ENCODE assay signal across 14 cellular contexts in the genomic region with DNA sequence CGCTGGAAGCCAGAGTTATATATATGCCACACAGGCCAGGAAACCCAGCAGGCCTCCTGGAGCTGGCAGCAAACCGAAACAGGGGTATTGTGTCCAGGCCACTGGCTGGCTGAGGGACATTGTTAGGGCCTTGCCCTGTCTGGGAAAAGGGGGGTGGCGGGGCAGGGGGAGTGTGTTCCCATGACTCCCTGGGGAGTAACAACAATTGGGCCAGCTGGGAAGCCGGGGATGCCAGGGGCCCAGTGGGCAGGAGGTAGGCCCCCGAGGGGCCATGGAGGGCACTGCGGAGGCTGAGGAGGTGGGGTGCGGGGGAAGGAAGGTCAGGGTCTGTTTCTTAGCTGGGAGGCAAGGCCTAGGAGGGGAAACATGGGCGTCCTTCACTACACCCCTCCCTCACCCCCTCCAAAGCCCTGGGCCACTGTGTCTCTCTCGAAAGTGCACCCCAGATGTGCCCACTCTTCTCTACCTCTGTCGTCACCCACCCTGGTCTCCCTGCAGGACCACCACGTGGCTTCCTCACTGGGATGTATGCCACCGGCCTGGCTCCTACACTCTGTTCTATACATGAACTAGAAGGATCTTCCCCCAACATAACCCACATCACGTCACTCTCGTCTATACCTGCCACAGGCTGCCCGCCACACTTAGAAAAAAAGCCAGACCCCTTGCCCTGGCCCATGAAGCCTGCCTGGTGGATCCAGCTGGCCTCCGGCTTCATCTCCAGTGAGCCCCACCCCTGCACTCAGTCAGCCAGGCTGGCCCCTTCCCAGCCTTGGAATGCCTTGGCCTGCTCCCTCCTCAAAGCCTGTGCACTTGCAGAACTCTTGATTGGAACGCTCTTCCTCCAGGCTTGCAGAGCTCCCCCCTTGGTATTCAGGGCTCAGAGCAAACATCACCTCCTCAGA. TPM values are rescaled to one million over a fixed set of nuclear protein-coding genes. Genes with fewer than 3 reads are reported as not detected.
DNase-seq lines count a peak whose midpoint lies in the region; ATAC-seq and TF ChIP-seq lines count a peak whose summit lies in the region.
"Had no signal": no experiment of that assay in that cellular context is flagged by ENCODE, and none has a peak within 500 bp of the region (broad histone marks: within the 10 kb centered on the region; RNA-seq: fewer than 3 reads in every experiment).

No MANE protein-coding gene starts in this region.

- no peak overlapping the region for H3K4ac ChIP-seq in mesenchymal stem cell (ENCODE audit: low read depth in 1 of 2, low read length in 2 of 2)

- H3K18ac ChIP-seq in mesenchymal stem cell (ENCODE audit: low read depth in 1 of 2, low read length in 2 of 2) = no peak overlapping the region

- peak; percentile 89 for DNase-seq in Ammon's horn (ENCODE audit: low spot score)
- no peak for DNase-seq in OCI-LY7 (ENCODE audit: low spot score)
- DNase-seq in heart left ventricle = peak in 2 of 5 donors; percentile 43 to 72
- DNase-seq in omental fat pad (ENCODE audit: low spot score) = no peak
- DNase-seq in mesenchymal stem cell = no peak
- no peak for DNase-seq in NCI-H82 treated with DMSO at 0.1 percent for 48 hours (lab: John Stamatoyannopoulos, UW; ENCODE audit: unreplicated experiment)
- DNase-seq in erythroblast (lab: John Stamatoyannopoulos, UW) = no peak
- DNase-seq in GOT3 (lab: John Stamatoyannopoulos, UW) = no peak
- DNase-seq: CD4-positive, alpha-beta T cell; KG1; NCI-H748 treated with DMSO at 0.1 percent for 48 hours; T1000 had no signal

- H3K23ac ChIP-seq in mesenchymal stem cell (ENCODE audit: low read length in 2 of 2) = no peak overlapping the region

- intact Hi-C loops in OCI-LY7 (cut with micrococcal nuclease; ENCODE audit: unreplicated experiment) (no loop called here), heart left ventricle (cut with DNase I) (loop anchor here in 1 of 10 donors (5.0 kb wide), 1 partner anchor 33 kb away; no protein-coding TSS in a partner anchor)

- H3K36me3 ChIP-seq in OCI-LY7 (ENCODE audit: insufficient read depth, low read length) (no peaks in the 10 kb centered on the region), heart left ventricle (no peaks in the 10 kb centered on the region), mesenchymal stem cell (ENCODE audit: control insufficient read depth in 1 of 2, insufficient read depth in 2 of 2, low read depth in 1 of 2, low read length in 2 of 2) (no peaks in the 10 kb centered on the region)
- H3K36me3 ChIP-seq: cardiac muscle cell had no signal

- no peaks in the 10 kb centered on the region for H3K79me2 ChIP-seq in OCI-LY7 (ENCODE audit: insufficient read depth, low read depth, low read length)

- H3K27me3 ChIP-seq in heart left ventricle (no peaks in the 10 kb centered on the region), mesenchymal stem cell (ENCODE audit: control insufficient read depth in 1 of 2, insufficient read depth in 1 of 2, low read length in 2 of 2) (no peaks in the 10 kb centered on the region)
- H3K27me3 ChIP-seq: cardiac muscle cell had no signal

- no peak overlapping the region for H2AK5ac ChIP-seq in mesenchymal stem cell (ENCODE audit: low read length, severe bottlenecking)

- BruUV-seq in OCI-LY7 (replicated peaks; lab: Mats Ljungman, UMichigan) = no TSS peak

- ATAC-seq in heart left ventricle (peak; percentile 31 to 71 (median 62)), omental fat pad (ENCODE audit: low FRiP score) (peak; percentile 38)

- TF ChIP-seq CTCF in OCI-LY7 (conservative IDR thresholded peaks at IDR 0.05; ENCODE audit: low read length) (no peak), heart left ventricle (IDR thresholded peaks at IDR 0.05) (no peak), omental fat pad (IDR thresholded peaks at IDR 0.05) (no peak)

- no peak overlapping the region for H4K8ac ChIP-seq in mesenchymal stem cell (ENCODE audit: low read length)

- no peak overlapping the region for H3K9ac ChIP-seq in mesenchymal stem cell (ENCODE audit: low read length)

- no peaks in the 10 kb centered on the region for H3K9me2 ChIP-seq in OCI-LY7 (ENCODE audit: insufficient read depth, low read length)

- H3K9me3 ChIP-seq in OCI-LY7 (ENCODE audit: low read length) (no peaks in the 10 kb centered on the region), heart left ventricle (no peaks in the 10 kb centered on the region), mesenchymal stem cell (ENCODE audit: control insufficient read depth, low read length) (no peaks in the 10 kb centered on the region)

- no peak overlapping the region for H2BK120ac ChIP-seq in mesenchymal stem cell (ENCODE audit: low read depth, low read length)

- no peaks in the 10 kb centered on the region for H4K20me1 ChIP-seq in OCI-LY7 (ENCODE audit: insufficient read depth, low read length)

- POLR2A ChIA-PET in OCI-LY7 (lab: Charles Lee) = interaction anchor here (0.6 to 1.0 kb wide), 2 partner anchors 10 to 27 kb away, joined by 4 to 6 read pairs; a partner anchor contains a TSS

- H3K79me1 ChIP-seq in mesenchymal stem cell (replicated peaks; ENCODE audit: low read length, poor library complexity, severe bottlenecking) = no peaks in the 10 kb centered on the region

- H3K4me2 ChIP-seq in OCI-LY7 (ENCODE audit: low read length) = no peak overlapping the region
- H3K4me2 ChIP-seq in mesenchymal stem cell (ENCODE audit: low read length, poor library complexity, severe bottlenecking) = no peak overlapping the region

- H3K4me3 ChIP-seq in OCI-LY7 (ENCODE audit: low read depth, low read length, poor library complexity, severe bottlenecking) (no peak overlapping the region), heart left ventricle (no peak overlapping the region), mesenchymal stem cell (ENCODE audit: insufficient read depth in 1 of 2, low read depth in 1 of 2, low read length in 2 of 2) (no peak overlapping the region)
- H3K4me3 ChIP-seq: cardiac muscle cell had no signal

- H2BK12ac ChIP-seq in mesenchymal stem cell (ENCODE audit: low read length in 2 of 2) = no peak overlapping the region

- TF ChIP-seq POLR2A in heart left ventricle (IDR thresholded peaks at IDR 0.05) (no peak), erythroblast (IDR thresholded peaks at IDR 0.05; ENCODE audit: low read length) (no peak)

- H4K91ac ChIP-seq in mesenchymal stem cell (ENCODE audit: low read length) = no peak overlapping the region

- WGBS in heart left ventricle, 4 donors = 69 to 82% (median 80%) methylated on average over 15 to 17 of the region's 17 CpGs
- whole genome bisulfite sequencing in mesenchymal stem cell = 92% methylated on average over 13 of the region's 17 CpGs

- H2AFZ ChIP-seq in OCI-LY7 (ENCODE audit: low read length) (0 out of 2 replicates have a peak overlapping the region, but pooled peaks have one; percentile 28), mesenchymal stem cell (ENCODE audit: low read depth, low read length) (no peak overlapping the region)

- H3K14ac ChIP-seq in mesenchymal stem cell (ENCODE audit: low read length in 2 of 2) = no peak overlapping the region

- H2BK5ac ChIP-seq in mesenchymal stem cell (ENCODE audit: low read depth, low read length, poor library complexity, severe bottlenecking) = no peak overlapping the region

- H3K4me1 ChIP-seq in OCI-LY7 (ENCODE audit: insufficient read depth, low read length, poor library complexity, severe bottlenecking) (peaks cover 25% of the 10 kb centered on the region), heart left ventricle (peaks cover 0 to 23% (median 6%) of the 10 kb centered on the region in 12 donors), mesenchymal stem cell (ENCODE audit: control insufficient read depth, insufficient read depth, low read depth, low read length) (peaks cover 10% of the 10 kb centered on the region)

- H3K27ac ChIP-seq in OCI-LY7 (ENCODE audit: low read depth, low read length, poor library complexity, severe bottlenecking) (no peak overlapping the region), heart left ventricle (peak overlapping the region in 7 of 12 donors; percentile 14 to 62 (median 46)), mesenchymal stem cell (ENCODE audit: low read length, poor library complexity, severe bottlenecking) (no peak overlapping the region)
- H3K27ac ChIP-seq: cardiac muscle cell had no signal

- no peak overlapping the region for H2BK15ac ChIP-seq in mesenchymal stem cell (ENCODE audit: low read depth, poor library complexity, severe bottlenecking)

- CTCF ChIA-PET in OCI-LY7 (lab: Charles Lee; ENCODE audit: unreplicated experiment) = no interaction called here

RNA-seq across cellular contexts. Expression of a gene that starts 7.8 kb away (rescaled TPM):
- 128 and 135 TPM in 2 replicates for total RNA-seq in OCI-LY7 (2014; rRNA removed; shearing (Covaris generic))
- total RNA-seq in OCI-LY7 (2022) = 148 and 168 TPM in 2 replicates
- 1 to 10 TPM in 7 of 9 donors, under 1 TPM in 2; 0.32 to 6.4 (median 1.4) TPM for total RNA-seq in heart left ventricle
- polyA plus RNA-seq in heart left ventricle = 1 to 10 TPM in 1 of 2 donors, under 1 TPM in 1; 0.46 to 1.1 TPM
- 1 to 10 TPM; 1.2 to 1.9 (median 1.5) TPM for total RNA-seq in omental fat pad
- polyA plus RNA-seq in mesenchymal stem cell (2013, experiment 1 of 2) = 2.2 TPM
- polyA plus RNA-seq in mesenchymal stem cell (2013, experiment 2 of 2) = 2.1 TPM

RNA-seq across cellular contexts. Expression of a gene that starts 19.8 kb away (rescaled TPM):
- total RNA-seq in OCI-LY7 (2014; rRNA removed; shearing (Covaris generic)) = 48.2 and 62.4 TPM in 2 replicates
- 71.3 and 79.4 TPM in 2 replicates for total RNA-seq in OCI-LY7 (2022)
- total RNA-seq in heart left ventricle = 100 to 1,000 TPM in 1 of 9 donors, 10 to 100 TPM in 8; 54.5 to 111 (median 74.8) TPM
- polyA plus RNA-seq in heart left ventricle = 10 to 100 TPM; 37.6 to 67.2 TPM
- total RNA-seq in omental fat pad = 10 to 100 TPM; 19.1 to 29.8 (median 26.8) TPM
- 13.7 TPM for polyA plus RNA-seq in mesenchymal stem cell (2013, experiment 1 of 2)
- 12.4 TPM for polyA plus RNA-seq in mesenchymal stem cell (2013, experiment 2 of 2)

RNA-seq across cellular contexts. Expression of a gene that starts 26.1 kb away (rescaled TPM):
- 3.1 and 4.2 TPM in 2 replicates for total RNA-seq in OCI-LY7 (2014; rRNA removed; shearing (Covaris generic))
- total RNA-seq in OCI-LY7 (2022) (7.8 and 8.2 TPM in 2 replicates), heart left ventricle (10 to 100 TPM in 6 of 9 donors, 1 to 10 TPM in 3; 8.2 to 13.0 (median 11.9) TPM), omental fat pad (1 to 10 TPM; 3.6 to 8.7 (median 4.8) TPM)
- polyA plus RNA-seq in heart left ventricle = 1 to 10 TPM; 5.0 to 7.5 TPM
- 3.2 TPM for polyA plus RNA-seq in mesenchymal stem cell (2013, experiment 1 of 2)
- 2.7 TPM for polyA plus RNA-seq in mesenchymal stem cell (2013, experiment 2 of 2)

RNA-seq across cellular contexts. Expression of a gene that starts 27.2 kb away (rescaled TPM):
- 7.4 and 11.7 TPM in 2 replicates for total RNA-seq in OCI-LY7 (2014; rRNA removed; shearing (Covaris generic))
- 5.1 and 5.6 TPM in 2 replicates for total RNA-seq in OCI-LY7 (2022)
- total RNA-seq in heart left ventricle = 1 to 10 TPM in 1 of 9 donors, under 1 TPM in 8; 0.13 to 1.1 (median 0.36) TPM
- polyA plus RNA-seq in heart left ventricle = under 1 TPM; 0.23 to 0.57 TPM
- total RNA-seq in omental fat pad = 1 to 10 TPM; 1.1 to 2.4 (median 1.8) TPM
- not detected for polyA plus RNA-seq in mesenchymal stem cell (2013, experiment 1 of 2)
- polyA plus RNA-seq in mesenchymal stem cell (2013, experiment 2 of 2) = not detected
- polyA plus RNA-seq: neural cell had no signal

RNA-seq across cellular contexts. Expression of a gene that starts 31.9 kb away (rescaled TPM):
- 0.18 and 0.44 TPM in 2 replicates for total RNA-seq in OCI-LY7 (2014; rRNA removed; shearing (Covaris generic))
- total RNA-seq in OCI-LY7 (2022) (0.31 and 0.42 TPM in 2 replicates), heart left ventricle (under 1 TPM in 2 of 9 donors, not detected in 7; 0.13 to 0.50 TPM), omental fat pad (not detected)
- polyA plus RNA-seq in heart left ventricle = under 1 TPM in 1 of 2 donors, not detected in 1; 0.15 TPM
- polyA plus RNA-seq in mesenchymal stem cell (2013, experiment 1 of 2) = 0.11 TPM
- 0.04 TPM for polyA plus RNA-seq in mesenchymal stem cell (2013, experiment 2 of 2)
- polyA plus RNA-seq: neural cell had no signal

Comparison
In these comparisons a context has a peak if more than half of its experiments do, and no peak if none do; other contexts are left out.
1. H3K27ac ChIP-seq: peak in heart left ventricle (7 of 12); none in OCI-LY7 (single experiment) and mesenchymal stem cell (single experiment).
2. RNA of a gene that starts 7.8 kb away (total RNA-seq): 128 to 168 TPM in OCI-LY7; 1.2 to 1.9 TPM in omental fat pad and 0.32 to 6.4 TPM in heart left ventricle; every median in the first group is over 10 times any median in the second.